ENCODE assay signal across 9 cellular contexts in genomic region chr1:247936965-247937734, GRCh38. TPM values are rescaled to one million over a fixed set of nuclear protein-coding genes. Genes with fewer than 3 reads are reported as not detected.
DNase-seq lines count a peak whose midpoint lies in the region; TF ChIP-seq lines count a peak whose summit lies in the region.
"Not testable (repeated sequence)": the region's sequence is repeated elsewhere in the genome, so short reads cannot be mapped to it uniquely, and the experiment has no call there.
"Had no signal": no experiment of that assay in that cellular context is flagged by ENCODE, and none has a peak within 500 bp of the region (broad histone marks: within the 10 kb centered on the region; RNA-seq: fewer than 3 reads in every experiment).

No MANE protein-coding gene starts in this region.

- TF ChIP-seq EP300 in Ishikawa (IDR thresholded peaks at IDR 0.05; ENCODE audit: borderline replicate concordance); stomach (IDR thresholded peaks at IDR 0.05): not testable (repeated sequence)

- not testable (repeated sequence) for H3K4me1 ChIP-seq in stomach

- DNase-seq in GM10248 (ENCODE audit: extremely low spot score) = peak; percentile 41
- DNase-seq in H7 = peak; percentile 88
- DNase-seq in T follicular helper cell (ENCODE audit: low read depth) = peak; percentile 67
- peak; percentile 70 for DNase-seq in activated naive CD4-positive, alpha-beta T cell treated with anti-CD3 and anti-CD28 coated beads, Interleukin-2, amount 50 U/mL, for 16 hours
- peak; percentile 53 to 93 (median 84) for DNase-seq in head of caudate nucleus
- peak in 52 of 56 donors; percentile 15 to 90 (median 62) for DNase-seq in nucleus accumbens (lab: John Stamatoyannopoulos, UW)
- peak; percentile 63 for DNase-seq in stomach

- CTCF ChIA-PET in GM10248 (lab: Yijun Ruan, JAX) = interaction anchor here (0.6 to 1.2 kb wide), 3 partner anchors 8 to 868 kb away, joined by 3 to 4 read pairs (median 3); no protein-coding TSS in a partner anchor

- intact Hi-C loops in head of caudate nucleus (cut with DNase I); stomach (cut with DNase I; ENCODE audit: low total_unique reads): not testable (repeated sequence)

- 9 to 27% (median 12%) methylated on average over 37 to 44 of the region's 44 CpGs for WGBS in stomach, 5 donors

- not testable (repeated sequence) for H3K4me3 ChIP-seq in H7 (ENCODE audit: insufficient read depth, low read depth, low read length)
- H3K4me3 ChIP-seq in stomach = peak overlapping the region in 3 of 4 donors; percentile 24 to 42 (median 25)

- peak; percentile 91 for TF ChIP-seq CTCF in GM10248 (IDR thresholded peaks at IDR 0.05; ENCODE audit: control extremely low read depth, extremely low read depth, low read depth, missing control alignments)
- TF ChIP-seq CTCF in stomach (IDR thresholded peaks at IDR 0.05) = peak in 2 of 7 experiments; percentile 35 to 57

- TF ChIP-seq RAD21 in Ishikawa (IDR thresholded peaks at IDR 0.05; ENCODE audit: low read depth) = peak; percentile 48; the same call in 1 of the 2 replicates

- not testable (repeated sequence) for H3K36me3 ChIP-seq in H7 (replicated peaks; ENCODE audit: control insufficient read depth, insufficient read depth, low read length); stomach

- not testable (repeated sequence) for H3K27ac ChIP-seq in stomach

- H3K27me3 ChIP-seq in H7 (ENCODE audit: control insufficient read depth, insufficient read depth, low read length); stomach: not testable (repeated sequence)

- not testable (repeated sequence) for TF ChIP-seq POLR2A in stomach (IDR thresholded peaks at IDR 0.05)

- POLR2A ChIA-PET in GM10248 (lab: Yijun Ruan, JAX) = not testable (repeated sequence)

- peaks cover 0 to 19% (median 17%) of the 10 kb centered on the region in 4 donors for H3K9me3 ChIP-seq in stomach

RNA-seq across cellular contexts. Expression of gene OR2L8, which starts 11.5 kb away (rescaled TPM):
- not detected in 2 replicates for total RNA-seq in H7 (2014; rRNA removed; shearing (Covaris generic))
- total RNA-seq in stomach = not detected
- polyA plus RNA-seq in stomach = not detected

RNA-seq across cellular contexts. Expression of gene OR2AJ1, which starts 12.5 kb away (rescaled TPM):
- total RNA-seq in H7 (2014; rRNA removed; shearing (Covaris generic)) = not detected in 2 replicates
- 10 to 100 TPM in 1 of 5 donors, not detected in 4; 10.5 TPM for total RNA-seq in stomach
- polyA plus RNA-seq in stomach = not detected
- total RNA-seq: frontal cortex had no signal

RNA-seq across cellular contexts. Expression of gene OR2T8, which starts 17.1 kb away (rescaled TPM):
- total RNA-seq in H7 (2014; rRNA removed; shearing (Covaris generic)) = not detected in 2 replicates
- not detected for total RNA-seq in stomach
- not detected for polyA plus RNA-seq in stomach
- total RNA-seq: frontal cortex had no signal

RNA-seq across cellular contexts. Expression of gene OR2AK2, which starts 27.9 kb away (rescaled TPM):
- not detected in 2 replicates for total RNA-seq in H7 (2014; rRNA removed; shearing (Covaris generic))
- not detected for total RNA-seq in stomach
- not detected for polyA plus RNA-seq in stomach

RNA-seq across cellular contexts. Expression of gene OR2W3, which starts 41.8 kb away (rescaled TPM):
- not detected in 2 replicates for total RNA-seq in H7 (2014; rRNA removed; shearing (Covaris generic))
- under 1 TPM in 1 of 5 donors, not detected in 4; 0.92 TPM for total RNA-seq in stomach
- under 1 TPM in 1 of 3 donors, not detected in 2; 0.13 TPM for polyA plus RNA-seq in stomach
